Comparison of ENCODE assay signal across 10 cellular contexts in genomic region chr9:16626577-16627130, GRCh38.
A peak's percentile ranks its signal among the peaks of the same experiment; 100 is the strongest.
DNase-seq lines count a peak whose midpoint lies in the region; ATAC-seq and TF ChIP-seq lines count a peak whose summit lies in the region.
"Had no signal": no experiment of that assay in that cellular context is flagged by ENCODE, and none has a peak within 500 bp of the region (broad histone marks: within the 10 kb centered on the region; RNA-seq: fewer than 3 reads in every experiment).

No MANE protein-coding gene starts in this region.

- H3K36me3 ChIP-seq in ACC112 (ENCODE audit: insufficient read depth, low read length), result no peaks in the 10 kb centered on the region
- H3K36me3 ChIP-seq in kidney epithelial cell (ENCODE audit: control insufficient read depth, insufficient read depth, low read length), result no peaks in the 10 kb centered on the region

- H3K27ac ChIP-seq in ACC112 (ENCODE audit: low read depth, low read length), result peak overlapping the region; percentile 93

- H3K4me3 ChIP-seq in ACC112 (ENCODE audit: low read depth, low read length) (peak overlapping the region; percentile 69), astrocyte of the cerebellum (ENCODE audit: low read depth, low read length) (no peak overlapping the region), kidney epithelial cell (ENCODE audit: low read depth, low read length) (no peak overlapping the region)

- H3K4me1 ChIP-seq in ACC112 (ENCODE audit: control insufficient read depth, insufficient read depth, low read length, unreplicated experiment), result peaks cover 56% of the 10 kb centered on the region

- H3K79me2 ChIP-seq in ACC112 (ENCODE audit: control insufficient read depth, insufficient read depth, low read length, unreplicated experiment), result peaks cover 49% of the 10 kb centered on the region

- in situ Hi-C loops in astrocyte of the cerebellum (cut with HindIII; ENCODE audit: low sequenced_read_pairs), result no loop called here

- no peak for TF ChIP-seq CTCF in astrocyte of the cerebellum (IDR thresholded peaks at IDR 0.05; ENCODE audit: low read depth, low read length, missing control alignments)
- no peak for TF ChIP-seq CTCF in kidney epithelial cell (IDR thresholded peaks at IDR 0.05; ENCODE audit: insufficient read depth, low read length, poor library complexity, severe bottlenecking)

- H3K27me3 ChIP-seq in ACC112 (ENCODE audit: insufficient read depth, low read length) (no peaks in the 10 kb centered on the region), kidney epithelial cell (ENCODE audit: control insufficient read depth, insufficient read depth, low read length) (no peaks in the 10 kb centered on the region)

- no peak for ATAC-seq in HG03439 (IDR thresholded peaks at IDR 0.05; ENCODE audit: unreplicated experiment)
- ATAC-seq: stimulated activated naive CD8-positive, alpha-beta T cell treated with anti-CD3 and anti-CD28 coated beads, Interleukin-15, Interleukin-2, amounts not matched to agents 100 U/mL and 50 U/mL, for 24 hours had no signal

- intact Hi-C loops in posterior vena cava (cut with DNase I), result no loop called here

- H2AFZ ChIP-seq in ACC112 (ENCODE audit: low read length, unreplicated experiment), result no peak overlapping the region

- DNase-seq in LHCN-M2 (ENCODE audit: low read depth) (peak; percentile 97), astrocyte of the cerebellum (ENCODE audit: low read depth) (peak; percentile 43), kidney epithelial cell (ENCODE audit: low read depth) (peak; percentile 72), NCI-H146 (lab: John Stamatoyannopoulos, UW) (no peak), posterior vena cava (ENCODE audit: low spot score) (no peak), NCI-H510A (lab: John Stamatoyannopoulos, UW) (no peak)
- DNase-seq: NCI-H774; stimulated activated naive CD8-positive, alpha-beta T cell treated with anti-CD3 and anti-CD28 coated beads, Interleukin-15, Interleukin-2, amounts not matched to agents 100 U/mL and 50 U/mL, for 24 hours had no signal

Comparison
In these comparisons a context has a peak if more than half of its experiments do, and no peak if none do; other contexts are left out.
1. DNase-seq: peak in LHCN-M2 (single experiment), astrocyte of the cerebellum (single experiment) and kidney epithelial cell (single experiment); none in NCI-H146 (single experiment), posterior vena cava (single experiment) and NCI-H510A (single experiment).